ENCODE assay signal across 12 cellular contexts in the genomic region with DNA sequence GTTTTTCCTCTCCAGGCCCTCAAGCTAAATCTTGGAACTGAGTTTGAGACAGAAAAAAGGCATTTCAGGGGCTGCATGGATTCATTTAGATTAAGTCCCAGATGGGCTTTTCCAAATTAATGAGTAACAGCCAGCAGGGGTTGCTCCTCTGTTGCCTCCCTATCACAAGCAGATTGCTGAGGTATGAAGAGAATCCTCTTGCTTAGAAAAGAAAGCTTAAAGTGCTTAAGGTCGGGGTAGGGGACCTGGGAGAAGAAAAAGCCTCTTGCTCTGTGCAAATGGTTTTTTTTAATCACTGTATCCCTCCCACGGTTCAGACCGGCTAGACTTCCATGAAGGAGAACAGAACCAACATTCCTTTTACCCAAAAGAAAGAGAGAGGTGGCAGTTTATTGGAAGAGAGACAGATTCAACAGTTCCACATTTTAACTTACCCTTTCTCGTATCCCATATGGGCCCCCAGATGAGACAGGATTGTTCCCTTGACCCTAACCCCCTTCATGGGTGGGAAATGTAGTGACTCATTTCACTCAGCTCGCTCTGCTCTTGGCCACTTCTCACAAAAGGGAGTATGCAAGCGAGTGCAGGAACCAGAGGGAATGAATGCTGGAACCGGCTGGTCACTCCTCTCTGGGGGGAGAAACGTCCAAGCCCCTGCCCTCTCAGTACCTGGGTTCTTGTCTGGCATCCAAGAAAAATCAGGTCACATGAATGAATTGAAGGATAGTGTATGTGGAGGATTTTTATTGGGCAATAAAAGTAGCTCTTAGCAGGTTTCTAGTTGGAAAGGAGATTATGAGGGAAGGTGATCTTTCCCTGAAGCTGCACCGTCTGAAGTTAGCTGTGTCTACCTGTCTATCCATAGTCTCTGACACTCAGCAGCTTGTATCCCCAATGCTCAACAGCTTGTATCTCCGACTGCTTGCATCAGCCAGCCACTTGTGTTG.
DNase-seq lines count a peak whose midpoint lies in the region; ATAC-seq, FAIRE-seq and TF ChIP-seq lines count a peak whose summit lies in the region.
"Had no signal": no experiment of that assay in that cellular context is flagged by ENCODE, and none has a peak within 500 bp of the region (broad histone marks: within the 10 kb centered on the region; RNA-seq: fewer than 3 reads in every experiment).

No MANE protein-coding gene starts in this region.

- H3K27ac Mint-ChIP-seq in endodermal cell (peak overlapping the region; percentile 98), nephron (peak overlapping the region; percentile 96 to 99 (median 98))
- H3K27ac Mint-ChIP-seq in activated CD8-positive, alpha-beta T cell treated with anti-CD3 and anti-CD28 coated beads, Interleukin-2, amount 10 ng/mL, durations not matched to agents 7 days and 5 days = no peak overlapping the region

- H3K4me1 ChIP-seq in endodermal cell (ENCODE audit: control insufficient read depth, insufficient read depth, low read length) = peaks cover 26% of the 10 kb centered on the region
- H3K4me1 ChIP-seq: psoas muscle, upper lobe of right lung had no signal

- H3K4me1 Mint-ChIP-seq in endodermal cell (peaks cover 63% of the 10 kb centered on the region), nephron (peaks cover 19% of the 10 kb centered on the region)
- no peaks in the 10 kb centered on the region for H3K4me1 Mint-ChIP-seq in activated CD8-positive, alpha-beta T cell treated with anti-CD3 and anti-CD28 coated beads, Interleukin-2, amount 10 ng/mL, durations not matched to agents 7 days and 5 days (ENCODE audit: low read depth)

- H3K27ac ChIP-seq in endodermal cell (ENCODE audit: low read depth, low read length) = peak overlapping the region; percentile 72
- H3K27ac ChIP-seq: psoas muscle, upper lobe of right lung had no signal

- 0 to 22% methylated on average over 1 to 10 of the region's 10 CpGs for WGBS in endodermal cell (ENCODE audit: insufficient coverage in 1 of 2, insufficient read length in 1 of 2), 2 experiments

- CTCF ChIA-PET in activated CD8-positive, alpha-beta T cell treated with anti-CD3 and anti-CD28 coated beads, Interleukin-2, amount 10 ng/mL, durations not matched to agents 7 days and 5 days (lab: Charles Lee) = no interaction called here

- peaks cover 52% of the 10 kb centered on the region for H3K36me3 Mint-ChIP-seq in endodermal cell (ENCODE audit: low read depth)
- H3K36me3 Mint-ChIP-seq in nephron (ENCODE audit: low read depth) = no peaks in the 10 kb centered on the region
- H3K36me3 Mint-ChIP-seq in activated CD8-positive, alpha-beta T cell treated with anti-CD3 and anti-CD28 coated beads, Interleukin-2, amount 10 ng/mL, durations not matched to agents 7 days and 5 days (ENCODE audit: low read depth) = no peaks in the 10 kb centered on the region

- H3K27me3 Mint-ChIP-seq in endodermal cell (ENCODE audit: insufficient read depth) (no peaks in the 10 kb centered on the region), nephron (ENCODE audit: low read depth) (peaks cover 4% of the 10 kb centered on the region)
- H3K27me3 Mint-ChIP-seq in activated CD8-positive, alpha-beta T cell treated with anti-CD3 and anti-CD28 coated beads, Interleukin-2, amount 10 ng/mL, durations not matched to agents 7 days and 5 days (ENCODE audit: low read depth) = no peaks in the 10 kb centered on the region

- H3K4me3 ChIP-seq in endodermal cell (ENCODE audit: low read length) = peak overlapping the region; percentile 61
- H3K4me3 ChIP-seq: psoas muscle, upper lobe of right lung had no signal

- no peak for TF ChIP-seq POLR2A in H54 (IDR thresholded peaks at IDR 0.05; ENCODE audit: low read depth, low read length)

- H3K9me3 ChIP-seq in endodermal cell (ENCODE audit: control insufficient read depth, low read length) = no peaks in the 10 kb centered on the region
- H3K9me3 ChIP-seq: psoas muscle, upper lobe of right lung had no signal

- H3K9me3 Mint-ChIP-seq in endodermal cell = peaks cover 7% of the 10 kb centered on the region
- no peaks in the 10 kb centered on the region for H3K9me3 Mint-ChIP-seq in nephron
- H3K9me3 Mint-ChIP-seq in activated CD8-positive, alpha-beta T cell treated with anti-CD3 and anti-CD28 coated beads, Interleukin-2, amount 10 ng/mL, durations not matched to agents 7 days and 5 days (ENCODE audit: insufficient read depth) = peaks cover 7% of the 10 kb centered on the region

- peak overlapping the region; percentile 85 for H3K9ac ChIP-seq in endodermal cell (ENCODE audit: extremely low read depth, low read length, poor library complexity, severe bottlenecking)

- H3K27me3 ChIP-seq in endodermal cell (ENCODE audit: control insufficient read depth, insufficient read depth, low read length, poor library complexity, severe bottlenecking) = no peaks in the 10 kb centered on the region
- H3K27me3 ChIP-seq: upper lobe of right lung had no signal

- peak; percentile 21 for FAIRE-seq in D721Med (lab: Jason Lieb, UNC)
- no peak for FAIRE-seq in H54 (lab: Jason Lieb, UNC)

- no peak for ATAC-seq in HG03378 (IDR thresholded peaks at IDR 0.05; ENCODE audit: unreplicated experiment)
- no peak for ATAC-seq in activated CD8-positive, alpha-beta T cell treated with anti-CD3 and anti-CD28 coated beads, Interleukin-2, amount 10 ng/mL, durations not matched to agents 7 days and 5 days
- ATAC-seq: psoas muscle, upper lobe of right lung had no signal

- H3K4me3 Mint-ChIP-seq in endodermal cell = peak overlapping the region; percentile 41
- peak overlapping the region in 1 of 3 experiments; percentile 19 for H3K4me3 Mint-ChIP-seq in nephron
- no peak overlapping the region for H3K4me3 Mint-ChIP-seq in activated CD8-positive, alpha-beta T cell treated with anti-CD3 and anti-CD28 coated beads, Interleukin-2, amount 10 ng/mL, durations not matched to agents 7 days and 5 days

- peak; percentile 45 for TF ChIP-seq CTCF in D721Med (IDR thresholded peaks at IDR 0.05; ENCODE audit: insufficient read depth, missing control alignments)
- TF ChIP-seq CTCF in endodermal cell (conservative IDR thresholded peaks at IDR 0.05) = no peak
- no peak for TF ChIP-seq CTCF in nephron (IDR thresholded peaks at IDR 0.05; ENCODE audit: unreplicated experiment in 3 of 3)

- H3K36me3 ChIP-seq in endodermal cell (ENCODE audit: control insufficient read depth, insufficient read depth, low read length) = peaks cover 81% of the 10 kb centered on the region
- H3K36me3 ChIP-seq: upper lobe of right lung had no signal

- DNase-seq in D721Med (ENCODE audit: insufficient read length, low spot score) = no peak
- DNase-seq in NCI-H446 treated with DMSO at 0.1 percent for 48 hours (lab: John Stamatoyannopoulos, UW) = peak; percentile 71
- peak; percentile 79 for DNase-seq in endodermal cell
- DNase-seq in H54 (ENCODE audit: insufficient read length, low spot score) = no peak
- no peak for DNase-seq in activated CD8-positive, alpha-beta T cell treated with anti-CD3 and anti-CD28 coated beads, Interleukin-2, amount 10 ng/mL, durations not matched to agents 7 days and 5 days
- DNase-seq in A172 (ENCODE audit: low spot score) = no peak
- DNase-seq: activated CD4-positive, alpha-beta T cell treated with anti-CD3 and anti-CD28 coated beads, Interleukin-2, amount 50 U/mL, for 1 hour; NCI-H2081 treated with DMSO at 0.1 percent for 48 hours; psoas muscle; upper lobe of right lung had no signal

- POLR2A ChIA-PET in activated CD8-positive, alpha-beta T cell treated with anti-CD3 and anti-CD28 coated beads, Interleukin-2, amount 10 ng/mL, durations not matched to agents 7 days and 5 days (lab: Charles Lee) = no interaction called here

Comparison
In these comparisons a context has a peak if more than half of its experiments do, and no peak if none do; other contexts are left out.
1. DNase-seq: peak in NCI-H446 treated with DMSO at 0.1 percent for 48 hours (single experiment) and endodermal cell (single experiment); none in D721Med (single experiment), H54 (single experiment), activated CD8-positive, alpha-beta T cell treated with anti-CD3 and anti-CD28 coated beads, Interleukin-2, amount 10 ng/mL, durations not matched to agents 7 days and 5 days (single experiment) and A172 (single experiment).